ENCODE assay signal across 21 cellular contexts in the genomic region with DNA sequence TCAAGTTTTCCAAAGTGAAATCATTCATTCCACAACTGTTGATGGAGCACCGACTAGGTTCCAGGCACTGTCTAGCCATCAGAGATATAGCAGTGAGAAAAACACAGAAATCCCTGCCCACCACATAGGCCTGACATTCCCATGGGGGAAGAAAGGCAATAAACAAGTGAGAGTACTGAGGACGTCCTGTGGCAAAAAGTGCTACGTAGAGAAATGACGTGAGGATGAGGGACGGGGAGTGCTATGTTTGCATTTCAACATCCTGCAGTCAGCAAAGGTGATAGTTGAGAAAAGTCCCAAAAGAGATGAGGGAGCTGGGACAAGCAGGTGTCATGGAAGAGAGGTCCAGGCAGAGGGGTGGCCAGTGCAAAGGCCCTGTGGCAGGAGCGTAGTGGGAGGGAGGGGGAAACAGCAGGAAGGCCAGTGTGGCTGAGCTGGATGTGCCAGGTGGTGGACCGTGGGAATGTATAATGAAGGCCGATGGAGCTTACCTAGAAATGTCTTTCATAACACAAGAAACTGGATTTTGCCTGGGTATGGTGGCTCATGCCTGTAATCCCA. TPM values are rescaled to one million over a fixed set of nuclear protein-coding genes. Genes with fewer than 3 reads are reported as not detected.
DNase-seq lines count a peak whose midpoint lies in the region; ATAC-seq, FAIRE-seq and TF ChIP-seq lines count a peak whose summit lies in the region.
"Had no signal": no experiment of that assay in that cellular context is flagged by ENCODE, and none has a peak within 500 bp of the region (broad histone marks: within the 10 kb centered on the region; RNA-seq: fewer than 3 reads in every experiment).

No MANE protein-coding gene starts in this region.

- intact Hi-C loops in activated CD4-positive, alpha-beta memory T cell treated with anti-CD3 and anti-CD28 coated beads for 36 hours (cut with micrococcal nuclease): loop anchor here (10.0 kb wide), 1 partner anchor 443 kb away; no protein-coding TSS in a partner anchor
- intact Hi-C loops in HepG2 (cut with micrococcal nuclease; ENCODE audit: unreplicated experiment): no loop called here

- peaks cover 2% of the 10 kb centered on the region for H3K36me3 Mint-ChIP-seq in activated naive CD8-positive, alpha-beta T cell treated with anti-CD3 and anti-CD28 coated beads, Interleukin-2, amount 50 U/mL, for 24 hours (ENCODE audit: low read depth)
- no peaks in the 10 kb centered on the region for H3K36me3 Mint-ChIP-seq in activated naive CD8-positive, alpha-beta T cell treated with anti-CD3 and anti-CD28 coated beads for 36 hours
- peaks cover 2% of the 10 kb centered on the region for H3K36me3 Mint-ChIP-seq in activated CD4-positive, alpha-beta memory T cell treated with anti-CD3 and anti-CD28 coated beads for 36 hours
- H3K36me3 Mint-ChIP-seq in neural progenitor cell: no peaks in the 10 kb centered on the region
- H3K36me3 Mint-ChIP-seq: naive B cell, T-cell had no signal

- ATAC-seq in activated naive CD8-positive, alpha-beta T cell treated with anti-CD3 and anti-CD28 coated beads, Interleukin-2, amount 50 U/mL, for 24 hours: no peak
- ATAC-seq in HepG2: no peak
- ATAC-seq: pancreas, T-cell had no signal

- H3K4me1 ChIP-seq in HepG2 (ENCODE audit: insufficient read depth, low read length) (peaks cover 76% of the 10 kb centered on the region), neural progenitor cell (peaks cover 4% of the 10 kb centered on the region)
- H3K4me1 ChIP-seq: breast epithelium, sigmoid colon, SJCRH30 had no signal

- no peaks in the 10 kb centered on the region for H3K9me3 Mint-ChIP-seq in activated naive CD8-positive, alpha-beta T cell treated with anti-CD3 and anti-CD28 coated beads, Interleukin-2, amount 50 U/mL, for 24 hours
- H3K9me3 Mint-ChIP-seq in activated naive CD8-positive, alpha-beta T cell treated with anti-CD3 and anti-CD28 coated beads for 36 hours: no peaks in the 10 kb centered on the region
- H3K9me3 Mint-ChIP-seq in activated CD4-positive, alpha-beta memory T cell treated with anti-CD3 and anti-CD28 coated beads for 36 hours: no peaks in the 10 kb centered on the region
- H3K9me3 Mint-ChIP-seq in neural progenitor cell: no peaks in the 10 kb centered on the region
- H3K9me3 Mint-ChIP-seq: H9, naive B cell, T-cell had no signal

- no peak overlapping the region for H3K4me3 Mint-ChIP-seq in activated naive CD8-positive, alpha-beta T cell treated with anti-CD3 and anti-CD28 coated beads, Interleukin-2, amount 50 U/mL, for 24 hours
- no peak overlapping the region for H3K4me3 Mint-ChIP-seq in activated naive CD8-positive, alpha-beta T cell treated with anti-CD3 and anti-CD28 coated beads for 36 hours
- no peak overlapping the region for H3K4me3 Mint-ChIP-seq in activated CD4-positive, alpha-beta memory T cell treated with anti-CD3 and anti-CD28 coated beads for 36 hours
- no peak overlapping the region for H3K4me3 Mint-ChIP-seq in neural progenitor cell
- H3K4me3 Mint-ChIP-seq: H9, T-cell had no signal

- H3K27me3 Mint-ChIP-seq in activated naive CD8-positive, alpha-beta T cell treated with anti-CD3 and anti-CD28 coated beads, Interleukin-2, amount 50 U/mL, for 24 hours: no peaks in the 10 kb centered on the region
- no peaks in the 10 kb centered on the region for H3K27me3 Mint-ChIP-seq in activated naive CD8-positive, alpha-beta T cell treated with anti-CD3 and anti-CD28 coated beads for 36 hours
- no peaks in the 10 kb centered on the region for H3K27me3 Mint-ChIP-seq in activated CD4-positive, alpha-beta memory T cell treated with anti-CD3 and anti-CD28 coated beads for 36 hours
- H3K27me3 Mint-ChIP-seq in neural progenitor cell (ENCODE audit: insufficient read depth, low read depth): peaks cover 4% of the 10 kb centered on the region
- H3K27me3 Mint-ChIP-seq: naive B cell, T-cell had no signal

- FAIRE-seq in HepG2 (lab: Jason Lieb, UNC): peak; percentile 30
- FAIRE-seq: pancreas, RCC 7860 had no signal

- H3K27ac ChIP-seq in HepG2 (ENCODE audit: extremely low read length, insufficient read depth, low read length) (no peak overlapping the region), neural progenitor cell (no peak overlapping the region)
- H3K27ac ChIP-seq: breast epithelium, pancreas, sigmoid colon, SJCRH30 had no signal

- TF ChIP-seq CTCF in HepG2 (CRISPR knock-in tag; IDR thresholded peaks at IDR 0.05) (no peak), neural progenitor cell (IDR thresholded peaks at IDR 0.05) (no peak)

- H3F3A ChIP-seq in neural progenitor cell (ENCODE audit: low read depth): no peaks in the 10 kb centered on the region

- H3K79me2 ChIP-seq in HepG2 (ENCODE audit: insufficient read depth, low read length): no peaks in the 10 kb centered on the region
- H3K79me2 ChIP-seq in neural progenitor cell (ENCODE audit: low read depth): no peaks in the 10 kb centered on the region

- POLR2A ChIA-PET in activated CD4-positive, alpha-beta memory T cell treated with anti-CD3 and anti-CD28 coated beads for 36 hours (lab: Charles Lee): interaction anchor here (0.8 to 2.0 kb wide), 6 partner anchors 10 to 141 kb away, joined by 3 to 7 read pairs (median 4); partner anchors contain the start of genes BLM and FURIN
- POLR2A ChIA-PET in HepG2 (lab: Yijun Ruan, JAX): interaction anchor here (2.0 kb wide), 1 partner anchor 46 kb away, joined by 5 read pairs; the partner anchor contains the start of gene MAN2A2

- peaks cover 0 to 2% of the 10 kb centered on the region in 2 experiments; a peak in 1 of 5 replicates for H3K27me3 ChIP-seq in HepG2 (ENCODE audit: control insufficient read depth in 1 of 2, insufficient read depth in 2 of 2, low read length in 2 of 2)
- H3K27me3 ChIP-seq in neural progenitor cell: no peaks in the 10 kb centered on the region
- H3K27me3 ChIP-seq: breast epithelium, colonic mucosa, MG63, pancreas, sigmoid colon, SJCRH30 had no signal

- H3K9ac ChIP-seq in HepG2 (ENCODE audit: insufficient read depth, low read depth, low read length) (no peak overlapping the region), neural progenitor cell (no peak overlapping the region)

- TF ChIP-seq RAD21 in HepG2 (CRISPR knock-in tag; IDR thresholded peaks at IDR 0.05): no peak

- CTCF ChIA-PET in activated CD4-positive, alpha-beta memory T cell treated with anti-CD3 and anti-CD28 coated beads for 36 hours (lab: Charles Lee): interaction anchor here (0.6 to 1.3 kb wide), 3 partner anchors 15 to 141 kb away, joined by 3 read pairs; partner anchors contain the start of gene BLM
- CTCF ChIA-PET in HepG2 (lab: Yijun Ruan, JAX; ENCODE audit: low intra/inter-chr PET ratio, low total read pairs): no interaction called here

- H3K36me3 ChIP-seq in HepG2 (replicated peaks in 1 of 2; ENCODE audit: control insufficient read depth in 1 of 2, insufficient read depth in 2 of 2, low read length in 2 of 2): no peaks in the 10 kb centered on the region
- H3K36me3 ChIP-seq in neural progenitor cell: no peaks in the 10 kb centered on the region
- H3K36me3 ChIP-seq: breast epithelium, colonic mucosa, MG63, pancreas, sigmoid colon, SJCRH30 had no signal

- in situ Hi-C loops in HepG2 (cut with HindIII; ENCODE audit: extremely low pct_ligation_motif_present, low pct_unique_long_range_greater_than_20kb): no loop called here

- no TSS peak for BruUV-seq in HepG2 (replicated peaks; lab: Mats Ljungman, UMichigan)

- H2AFZ ChIP-seq in HepG2 (ENCODE audit: low read length) (no peak overlapping the region), neural progenitor cell (replicated peaks) (no peak overlapping the region)

- no peak for TF ChIP-seq EP300 in HepG2 (IDR thresholded peaks at IDR 0.05; ENCODE audit: low read depth in 2 of 2, low read length in 2 of 2)
- no peak for TF ChIP-seq EP300 in HepG2 (CRISPR knock-in tag; IDR thresholded peaks at IDR 0.05; ENCODE audit: borderline replicate concordance)

- peak overlapping the region; percentile 58 for H3K27ac Mint-ChIP-seq in activated naive CD8-positive, alpha-beta T cell treated with anti-CD3 and anti-CD28 coated beads, Interleukin-2, amount 50 U/mL, for 24 hours
- no peak overlapping the region for H3K27ac Mint-ChIP-seq in activated naive CD8-positive, alpha-beta T cell treated with anti-CD3 and anti-CD28 coated beads for 36 hours
- peak overlapping the region; percentile 98 for H3K27ac Mint-ChIP-seq in activated CD4-positive, alpha-beta memory T cell treated with anti-CD3 and anti-CD28 coated beads for 36 hours
- H3K27ac Mint-ChIP-seq in neural progenitor cell: no peak overlapping the region
- H3K27ac Mint-ChIP-seq: H9 had no signal

- no peak for TF ChIP-seq POLR2A in HepG2 (IDR thresholded peaks at IDR 0.05; ENCODE audit: insufficient read depth in 1 of 2, low read depth in 2 of 2, low read length in 2 of 2)

- H4K20me1 ChIP-seq in HepG2 (ENCODE audit: insufficient read depth, low read length): 0 out of 2 replicates have a peak, but pooled peaks cover 2% of the 10 kb centered on the region
- no peaks in the 10 kb centered on the region for H4K20me1 ChIP-seq in neural progenitor cell (ENCODE audit: low read depth)

- no peak overlapping the region for H3K4me3 ChIP-seq in HepG2 (replicated peaks in 1 of 3; ENCODE audit: insufficient read depth in 1 of 3, low read depth in 2 of 3, low read length in 3 of 3)
- no peak overlapping the region for H3K4me3 ChIP-seq in neural progenitor cell
- H3K4me3 ChIP-seq: breast epithelium, colonic mucosa, MG63, pancreas, sigmoid colon, SJCRH30 had no signal

- WGBS in HepG2 (ENCODE audit: low lambda C conversion rate): 35% methylated on average over 8 of the region's 8 CpGs

- H3K4me2 ChIP-seq in HepG2 (ENCODE audit: low read depth, low read length): no peak overlapping the region
- no peak overlapping the region for H3K4me2 ChIP-seq in neural progenitor cell

- peaks cover 67% of the 10 kb centered on the region for H3K4me1 Mint-ChIP-seq in activated naive CD8-positive, alpha-beta T cell treated with anti-CD3 and anti-CD28 coated beads, Interleukin-2, amount 50 U/mL, for 24 hours
- H3K4me1 Mint-ChIP-seq in activated naive CD8-positive, alpha-beta T cell treated with anti-CD3 and anti-CD28 coated beads for 36 hours: peaks cover 43% of the 10 kb centered on the region
- peaks cover 61% of the 10 kb centered on the region for H3K4me1 Mint-ChIP-seq in activated CD4-positive, alpha-beta memory T cell treated with anti-CD3 and anti-CD28 coated beads for 36 hours (ENCODE audit: low read depth)
- H3K4me1 Mint-ChIP-seq in neural progenitor cell: peaks cover 6% of the 10 kb centered on the region

- DNase-seq in activated naive CD8-positive, alpha-beta T cell treated with anti-CD3 and anti-CD28 coated beads, Interleukin-2, amount 50 U/mL, for 24 hours: no peak
- DNase-seq in activated naive CD8-positive, alpha-beta T cell treated with anti-CD3 and anti-CD28 coated beads for 36 hours: no peak
- DNase-seq in activated CD4-positive, alpha-beta memory T cell treated with anti-CD3 and anti-CD28 coated beads for 36 hours: no peak
- DNase-seq in HepG2 (ENCODE audit: low spot score) (no peak), CD1c-positive myeloid dendritic cell (ENCODE audit: extremely low spot score) (no peak), neural progenitor cell (ENCODE audit: low spot score) (no peak), NCI-H510A (lab: John Stamatoyannopoulos, UW) (no peak)
- DNase-seq: DMS79 treated with DMSO at 0.1 percent for 48 hours; H9; MG63; naive B cell; NCI-H1417 treated with DMSO at 0.1 percent for 48 hours; NCI-H526 treated with DMSO at 0.1 percent for 48 hours; pancreas; sigmoid colon; SJCRH30; stimulated activated CD4-positive, alpha-beta T cell treated with anti-CD3 and anti-CD28 coated beads, Interleukin-15, amount 100 ng/mL, for 24 hours; T-cell had no signal

- H3K9me3 ChIP-seq in HepG2 (ENCODE audit: low read length) (no peaks in the 10 kb centered on the region), neural progenitor cell (ENCODE audit: low read depth) (no peaks in the 10 kb centered on the region)
- H3K9me3 ChIP-seq: breast epithelium, colonic mucosa, MG63, pancreas, sigmoid colon, SJCRH30 had no signal

RNA-seq across cellular contexts. Expression of gene FURIN, which starts 10.4 kb away (rescaled TPM):
- 10 to 100 TPM; 76.9 to 83.7 TPM for total RNA-seq in activated naive CD8-positive, alpha-beta T cell treated with anti-CD3 and anti-CD28 coated beads for 36 hours
- total RNA-seq in activated CD4-positive, alpha-beta memory T cell treated with anti-CD3 and anti-CD28 coated beads for 36 hours: 100 to 1,000 TPM; 576 to 590 TPM
- total RNA-seq in HepG2 (2016; rRNA removed; fragmentation: Illumina TruSeq; extraction: Trizol): 13.9 and 17.4 TPM in 2 replicates
- total RNA-seq in HepG2 (2016; cell fraction: cytosol; rRNA removed; fragmentation: Illumina TruSeq; extraction: Trizol; ENCODE audit: low read depth): 4.7 and 4.8 TPM in 2 replicates
- 10.1 and 18.5 TPM in 2 replicates for total RNA-seq in HepG2 (2016; cell fraction: insoluble cytoplasmic fraction; rRNA removed; fragmentation: Illumina TruSeq; extraction: Trizol)
- 20.5 and 21.4 TPM in 2 replicates for total RNA-seq in HepG2 (2016; cell fraction: membrane; rRNA removed; fragmentation: Illumina TruSeq; extraction: Trizol)
- total RNA-seq in HepG2 (2016; cell fraction: nucleus; rRNA removed; fragmentation: Illumina TruSeq; extraction: Trizol): 17.5 and 19.5 TPM in 2 replicates
- polyA plus RNA-seq in HepG2 (2011; rRNA removed): 15.2 and 17.3 TPM in 2 replicates
- 12.0 and 18.4 TPM in 2 replicates for polyA plus RNA-seq in HepG2 (2011; cell fraction: cytosol; rRNA removed)
- polyA plus RNA-seq in HepG2 (2011; cell fraction: nucleus; rRNA removed): 17.2 and 23.0 TPM in 2 replicates
- 4.4 and 15.3 TPM in 2 replicates for polyA plus RNA-seq in HepG2 (2012)
- polyA plus RNA-seq in HepG2 (2016; cell fraction: cytosol; fragmentation: Illumina TruSeq; extraction: Trizol; ENCODE audit: low read depth): 6.3 and 6.4 TPM in 2 replicates
- 14.6 and 21.4 TPM in 2 replicates for polyA plus RNA-seq in HepG2 (2016; cell fraction: insoluble cytoplasmic fraction; fragmentation: Illumina TruSeq; extraction: Trizol; ENCODE audit: low read depth)
- polyA plus RNA-seq in HepG2 (2016; cell fraction: membrane; fragmentation: Illumina TruSeq; extraction: Trizol; ENCODE audit: low read depth): 19.0 and 20.4 TPM in 2 replicates
- 32.9 and 35.2 TPM in 2 replicates for polyA plus RNA-seq in HepG2 (2016; cell fraction: nucleus; fragmentation: Illumina TruSeq; extraction: Trizol; ENCODE audit: insufficient read depth, low read depth)
- polyA minus RNA-seq in HepG2 (2011; rRNA and poly(A)+ RNA removed; ENCODE audit: low replicate concordance): 33.9 and 45.0 TPM in 2 replicates
- 15.8 and 17.1 TPM in 2 replicates for polyA minus RNA-seq in HepG2 (2011; cell fraction: cytosol; rRNA and poly(A)+ RNA removed)
- polyA minus RNA-seq in HepG2 (2011; cell fraction: nucleus; rRNA and poly(A)+ RNA removed): 6.1 and 8.6 TPM in 2 replicates
- total RNA-seq in neural progenitor cell (ENCODE audit: low replicate concordance): 8.3 and 18.8 TPM in 2 replicates

RNA-seq across cellular contexts. Expression of gene FES, which starts 26.3 kb away (rescaled TPM):
- 1 to 10 TPM; 2.1 to 2.5 TPM for total RNA-seq in activated naive CD8-positive, alpha-beta T cell treated with anti-CD3 and anti-CD28 coated beads for 36 hours
- 10 to 100 TPM; 18.0 to 21.1 TPM for total RNA-seq in activated CD4-positive, alpha-beta memory T cell treated with anti-CD3 and anti-CD28 coated beads for 36 hours
- total RNA-seq in HepG2 (2016; rRNA removed; fragmentation: Illumina TruSeq; extraction: Trizol) (8.5 and 9.5 TPM in 2 replicates), neural progenitor cell (ENCODE audit: low replicate concordance) (11.7 and 14.1 TPM in 2 replicates)
- total RNA-seq in HepG2 (2016; cell fraction: cytosol; rRNA removed; fragmentation: Illumina TruSeq; extraction: Trizol; ENCODE audit: low read depth): 3.0 and 3.5 TPM in 2 replicates
- total RNA-seq in HepG2 (2016; cell fraction: insoluble cytoplasmic fraction; rRNA removed; fragmentation: Illumina TruSeq; extraction: Trizol): 9.6 TPM in 2 replicates
- 3.8 and 4.7 TPM in 2 replicates for total RNA-seq in HepG2 (2016; cell fraction: membrane; rRNA removed; fragmentation: Illumina TruSeq; extraction: Trizol)
- total RNA-seq in HepG2 (2016; cell fraction: nucleus; rRNA removed; fragmentation: Illumina TruSeq; extraction: Trizol): 5.2 and 5.4 TPM in 2 replicates
- 4.0 and 4.3 TPM in 2 replicates for polyA plus RNA-seq in HepG2 (2011; rRNA removed)
- polyA plus RNA-seq in HepG2 (2011; cell fraction: cytosol; rRNA removed): 2.8 and 5.7 TPM in 2 replicates
- polyA plus RNA-seq in HepG2 (2011; cell fraction: nucleus; rRNA removed): 13.7 and 22.6 TPM in 2 replicates
- 1.3 and 1.7 TPM in 2 replicates for polyA plus RNA-seq in HepG2 (2012)
- polyA plus RNA-seq in HepG2 (2016; cell fraction: cytosol; fragmentation: Illumina TruSeq; extraction: Trizol; ENCODE audit: low read depth): 3.0 TPM in 2 replicates
- polyA plus RNA-seq in HepG2 (2016; cell fraction: insoluble cytoplasmic fraction; fragmentation: Illumina TruSeq; extraction: Trizol; ENCODE audit: low read depth): 6.1 and 6.9 TPM in 2 replicates
- 2.4 TPM in 2 replicates for polyA plus RNA-seq in HepG2 (2016; cell fraction: membrane; fragmentation: Illumina TruSeq; extraction: Trizol; ENCODE audit: low read depth)
- polyA plus RNA-seq in HepG2 (2016; cell fraction: nucleus; fragmentation: Illumina TruSeq; extraction: Trizol; ENCODE audit: insufficient read depth, low read depth): 8.5 and 10.3 TPM in 2 replicates
- 0.37 and 5.3 TPM in 2 replicates for polyA minus RNA-seq in HepG2 (2011; rRNA and poly(A)+ RNA removed; ENCODE audit: low replicate concordance)
- 1.7 and 1.8 TPM in 2 replicates for polyA minus RNA-seq in HepG2 (2011; cell fraction: cytosol; rRNA and poly(A)+ RNA removed)
- polyA minus RNA-seq in HepG2 (2011; cell fraction: nucleus; rRNA and poly(A)+ RNA removed): 5.1 and 6.2 TPM in 2 replicates

RNA-seq across cellular contexts. Expression of gene MAN2A2, which starts 45.1 kb away (rescaled TPM):
- total RNA-seq in activated naive CD8-positive, alpha-beta T cell treated with anti-CD3 and anti-CD28 coated beads for 36 hours: 10 to 100 TPM; 69.1 to 74.1 TPM
- 10 to 100 TPM; 98.1 to 99.2 TPM for total RNA-seq in activated CD4-positive, alpha-beta memory T cell treated with anti-CD3 and anti-CD28 coated beads for 36 hours
- 6.7 and 17.5 TPM in 2 replicates for total RNA-seq in HepG2 (2016; rRNA removed; fragmentation: Illumina TruSeq; extraction: Trizol)
- 8.9 and 9.3 TPM in 2 replicates for total RNA-seq in HepG2 (2016; cell fraction: cytosol; rRNA removed; fragmentation: Illumina TruSeq; extraction: Trizol; ENCODE audit: low read depth)
- total RNA-seq in HepG2 (2016; cell fraction: insoluble cytoplasmic fraction; rRNA removed; fragmentation: Illumina TruSeq; extraction: Trizol): 5.6 and 21.4 TPM in 2 replicates
- 9.6 and 10.0 TPM in 2 replicates for total RNA-seq in HepG2 (2016; cell fraction: membrane; rRNA removed; fragmentation: Illumina TruSeq; extraction: Trizol)
- total RNA-seq in HepG2 (2016; cell fraction: nucleus; rRNA removed; fragmentation: Illumina TruSeq; extraction: Trizol): 31.3 and 36.5 TPM in 2 replicates
- 43.8 and 51.5 TPM in 2 replicates for polyA plus RNA-seq in HepG2 (2011; rRNA removed)
- 18.4 and 29.4 TPM in 2 replicates for polyA plus RNA-seq in HepG2 (2011; cell fraction: cytosol; rRNA removed)
- polyA plus RNA-seq in HepG2 (2011; cell fraction: nucleus; rRNA removed): 296 and 398 TPM in 2 replicates
- 13.2 and 18.7 TPM in 2 replicates for polyA plus RNA-seq in HepG2 (2012)
- 1.5 and 2.3 TPM in 2 replicates for polyA plus RNA-seq in HepG2 (2016; cell fraction: cytosol; fragmentation: Illumina TruSeq; extraction: Trizol; ENCODE audit: low read depth)
- polyA plus RNA-seq in HepG2 (2016; cell fraction: insoluble cytoplasmic fraction; fragmentation: Illumina TruSeq; extraction: Trizol; ENCODE audit: low read depth): 7.9 and 9.3 TPM in 2 replicates
- 5.8 and 8.8 TPM in 2 replicates for polyA plus RNA-seq in HepG2 (2016; cell fraction: membrane; fragmentation: Illumina TruSeq; extraction: Trizol; ENCODE audit: low read depth)
- polyA plus RNA-seq in HepG2 (2016; cell fraction: nucleus; fragmentation: Illumina TruSeq; extraction: Trizol; ENCODE audit: insufficient read depth, low read depth): 117 and 126 TPM in 2 replicates
- 46.3 and 58.9 TPM in 2 replicates for polyA minus RNA-seq in HepG2 (2011; rRNA and poly(A)+ RNA removed; ENCODE audit: low replicate concordance)
- 16.2 and 16.4 TPM in 2 replicates for polyA minus RNA-seq in HepG2 (2011; cell fraction: cytosol; rRNA and poly(A)+ RNA removed)
- polyA minus RNA-seq in HepG2 (2011; cell fraction: nucleus; rRNA and poly(A)+ RNA removed): 38.2 and 38.5 TPM in 2 replicates
- 7.0 and 15.3 TPM in 2 replicates for total RNA-seq in neural progenitor cell (ENCODE audit: low replicate concordance)

Comparison
In these comparisons a context has a peak if more than half of its experiments do, and no peak if none do; other contexts are left out.
1. H3K27ac Mint-ChIP-seq: peak in activated naive CD8-positive, alpha-beta T cell treated with anti-CD3 and anti-CD28 coated beads, Interleukin-2, amount 50 U/mL, for 24 hours (single experiment) and activated CD4-positive, alpha-beta memory T cell treated with anti-CD3 and anti-CD28 coated beads for 36 hours (single experiment); none in activated naive CD8-positive, alpha-beta T cell treated with anti-CD3 and anti-CD28 coated beads for 36 hours (single experiment) and neural progenitor cell (single experiment).
2. RNA of gene FURIN, which starts 10.4 kb away (total RNA-seq): 576 to 590 TPM in activated CD4-positive, alpha-beta memory T cell treated with anti-CD3 and anti-CD28 coated beads for 36 hours; 76.9 to 83.7 TPM in activated naive CD8-positive, alpha-beta T cell treated with anti-CD3 and anti-CD28 coated beads for 36 hours, 4.7 to 21.4 TPM in HepG2 and 8.3 to 18.8 TPM in neural progenitor cell; every median in the first group is over 4 times any median in the second.